In genomic region chr18:46829947-46830346, GRCh38 we compare ENCODE assay signal across 25 cellular contexts.
"Had no signal": no experiment of that assay in that cellular context is flagged by ENCODE, and none has a peak within 500 bp of the region (broad histone marks: within the 10 kb centered on the region; RNA-seq: fewer than 3 reads in every experiment).

No MANE protein-coding gene starts in this region.

- H3K27ac Mint-ChIP-seq: activated B cell treated with CpG ODN at 0.5 μM for 24 hours; activated CD4-positive, alpha-beta T cell treated with anti-CD3 and anti-CD28 coated beads, Interleukin-2, amount 10 ng/mL, durations not matched to agents 24 days and 14 days; activated CD8-positive, alpha-beta memory T cell treated with anti-CD3 and anti-CD28 coated beads, Interleukin-2, amount 10 ng/mL, durations not matched to agents 7 days and 5 days; activated naive CD4-positive, alpha-beta T cell treated with anti-CD3 and anti-CD28 coated beads, Interleukin-2, amount 50 U/mL, for 72 hours; activated T-cell treated with anti-CD3 and anti-CD28 coated beads, Interleukin-2, amount 50 U/mL, for 24 hours; activated T-helper 1 cell treated with anti-CD3 and anti-CD28 coated beads, Interleukin-12 subunit alpha, Interleukin-12 subunit beta, Interleukin-2, Interleukin-4 antibody, amounts not matched to agents 30 ng/mL and 10 ng/mL and 1 ng/mL, durations not matched to agents 14 hours and 24 hours and 36 hours; T-helper 1 cell treated with Interleukin-12 subunit alpha and Interleukin-12 subunit beta and Interleukin-4 antibody, amounts not matched to agents 30 μg/mL and 1 μg/mL, for 36 hours had no signal

- H3K4me1 Mint-ChIP-seq: activated B cell treated with CpG ODN at 0.5 μM for 24 hours; activated CD4-positive, alpha-beta T cell treated with anti-CD3 and anti-CD28 coated beads, Interleukin-2, amount 10 ng/mL, durations not matched to agents 24 days and 14 days; activated CD8-positive, alpha-beta memory T cell treated with anti-CD3 and anti-CD28 coated beads, Interleukin-2, amount 10 ng/mL, durations not matched to agents 7 days and 5 days had no signal

- H2AFZ ChIP-seq: PC-9 had no signal

- H3K4me3 Mint-ChIP-seq: activated B cell treated with CpG ODN at 0.5 μM for 24 hours; activated CD4-positive, alpha-beta T cell treated with anti-CD3 and anti-CD28 coated beads, Interleukin-2, amount 10 ng/mL, durations not matched to agents 24 days and 14 days; activated CD8-positive, alpha-beta memory T cell treated with anti-CD3 and anti-CD28 coated beads, Interleukin-2, amount 10 ng/mL, durations not matched to agents 7 days and 5 days; activated T-cell treated with anti-CD3 and anti-CD28 coated beads, Interleukin-2, amount 50 U/mL, for 24 hours; activated T-helper 1 cell treated with anti-CD3 and anti-CD28 coated beads, Interleukin-12 subunit alpha, Interleukin-12 subunit beta, Interleukin-2, Interleukin-4 antibody, amounts not matched to agents 30 ng/mL and 10 ng/mL and 1 ng/mL, durations not matched to agents 14 hours and 24 hours and 36 hours; T-helper 1 cell treated with Interleukin-12 subunit alpha and Interleukin-12 subunit beta and Interleukin-4 antibody, amounts not matched to agents 30 μg/mL and 1 μg/mL, for 36 hours had no signal

- H3K4me2 ChIP-seq: PC-9 had no signal

- H3K27ac ChIP-seq: brain microvascular endothelial cell, cardiac muscle cell, PC-9 had no signal

- H3K9me3 Mint-ChIP-seq: activated B cell treated with CpG ODN at 0.5 μM for 24 hours; activated naive CD4-positive, alpha-beta T cell treated with anti-CD3 and anti-CD28 coated beads, Interleukin-2, amount 50 U/mL, for 72 hours; activated T-cell treated with anti-CD3 and anti-CD28 coated beads, Interleukin-2, amount 50 U/mL, for 24 hours; activated T-helper 1 cell treated with anti-CD3 and anti-CD28 coated beads, Interleukin-12 subunit alpha, Interleukin-12 subunit beta, Interleukin-2, Interleukin-4 antibody, amounts not matched to agents 30 ng/mL and 10 ng/mL and 1 ng/mL, durations not matched to agents 14 hours and 24 hours and 36 hours; T-helper 1 cell treated with Interleukin-12 subunit alpha and Interleukin-12 subunit beta and Interleukin-4 antibody, amounts not matched to agents 30 μg/mL and 1 μg/mL, for 36 hours had no signal

- H3K27me3 ChIP-seq: brain microvascular endothelial cell, cardiac muscle cell had no signal

- DNase-seq: activated B cell treated with CpG ODN at 0.5 μM for 24 hours; activated CD4-positive, alpha-beta T cell treated with anti-CD3 and anti-CD28 coated beads for 1 hour; activated CD4-positive, alpha-beta T cell treated with anti-CD3 and anti-CD28 coated beads, Interleukin-2, amount 10 ng/mL, durations not matched to agents 24 days and 14 days; activated CD4-positive, alpha-beta T cell treated with anti-CD3 and anti-CD28 coated beads, Interleukin-2, amount 50 U/mL, for 48 hours; activated CD8-positive, alpha-beta memory T cell treated with anti-CD3 and anti-CD28 coated beads, Interleukin-2, amount 10 ng/mL, durations not matched to agents 7 days and 5 days; activated effector memory CD4-positive, alpha-beta T cell treated with Interleukin-2 at 50 U/mL for 16 hours; activated naive CD4-positive, alpha-beta T cell treated with Interleukin-2 at 50 U/mL for 16 hours; activated T-cell treated with anti-CD3 and anti-CD28 coated beads, Interleukin-2, amount 50 U/mL, for 24 hours; amygdala; brain microvascular endothelial cell; Kasumi-1; NCI-H1048; NCI-H146; NCI-H187 treated with DMSO at 0.1 percent for 48 hours; NCI-H2081 treated with DMSO at 0.1 percent for 48 hours; NCI-H345; NCI-H510A; NCI-H82; PC-9; SHP77 treated with DMSO at 0.1 percent for 48 hours had no signal

- H3K4me3 ChIP-seq: cardiac muscle cell, K562, PC-9 had no signal

- H3K27me3 Mint-ChIP-seq: activated B cell treated with CpG ODN at 0.5 μM for 24 hours; activated CD4-positive, alpha-beta T cell treated with anti-CD3 and anti-CD28 coated beads, Interleukin-2, amount 10 ng/mL, durations not matched to agents 24 days and 14 days; activated CD8-positive, alpha-beta memory T cell treated with anti-CD3 and anti-CD28 coated beads, Interleukin-2, amount 10 ng/mL, durations not matched to agents 7 days and 5 days; activated T-cell treated with anti-CD3 and anti-CD28 coated beads, Interleukin-2, amount 50 U/mL, for 24 hours had no signal

- ATAC-seq: activated CD8-positive, alpha-beta memory T cell treated with anti-CD3 and anti-CD28 coated beads, Interleukin-2, amount 10 ng/mL, durations not matched to agents 7 days and 5 days; activated naive CD4-positive, alpha-beta T cell treated with anti-CD3 and anti-CD28 coated beads, Interleukin-2, amount 50 U/mL, for 72 hours; K562 had no signal
